18 cellular contexts compared by ENCODE assay signal in the genomic region with DNA sequence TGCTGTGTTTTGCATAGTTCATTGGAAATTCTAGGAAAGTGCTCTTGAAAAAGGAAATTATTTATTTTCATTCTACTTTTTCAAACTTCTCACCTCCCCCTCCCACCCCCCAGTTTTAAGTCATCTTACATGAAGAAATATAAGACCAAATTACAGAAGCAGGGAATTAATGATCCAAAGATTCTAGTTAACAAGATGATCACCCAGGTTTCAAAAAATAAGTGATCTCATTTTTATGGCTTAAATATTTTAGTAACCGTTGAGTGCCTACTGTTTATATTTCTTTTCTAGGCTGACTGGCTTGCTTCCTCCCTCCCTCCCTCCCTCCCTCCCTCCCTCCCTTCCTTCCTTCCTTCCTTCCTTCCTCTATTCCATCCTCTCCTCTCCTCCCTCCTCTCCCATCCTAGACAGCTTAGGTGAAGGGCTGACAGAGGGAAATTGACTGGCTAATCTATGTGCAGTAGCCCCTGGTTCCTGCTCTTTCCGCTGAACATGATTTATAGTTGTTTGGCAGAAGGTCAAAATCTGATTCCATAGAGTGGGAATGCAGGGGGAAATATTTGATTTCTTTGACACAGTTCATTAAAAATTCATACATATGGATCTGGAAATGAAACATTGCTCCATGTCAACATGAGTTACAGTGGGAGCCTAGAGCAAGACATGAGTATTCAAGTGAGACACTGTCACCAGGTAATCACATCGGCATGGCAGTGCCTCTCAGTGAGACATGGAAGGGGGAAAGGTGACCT.
DNase-seq lines count a peak whose midpoint lies in the region; ATAC-seq and FAIRE-seq lines count a peak whose summit lies in the region.
"Had no signal": no experiment of that assay in that cellular context is flagged by ENCODE, and none has a peak within 500 bp of the region (broad histone marks: within the 10 kb centered on the region; RNA-seq: fewer than 3 reads in every experiment).

No MANE protein-coding gene starts in this region.

- ATAC-seq in HG03469 (IDR thresholded peaks at IDR 0.05; ENCODE audit: unreplicated experiment): no peak
- ATAC-seq: naive thymus-derived CD4-positive, alpha-beta T cell had no signal

- CTCF ChIA-PET in CD8-positive, alpha-beta memory T cell (lab: Charles Lee): no interaction called here

- H3K4me3 Mint-ChIP-seq in CD8-positive, alpha-beta memory T cell: no peak overlapping the region
- H3K4me3 Mint-ChIP-seq: memory B cell; naive thymus-derived CD4-positive, alpha-beta T cell had no signal

- no peaks in the 10 kb centered on the region for H3K9me3 ChIP-seq in CD8-positive, alpha-beta memory T cell (ENCODE audit: low read length)
- H3K9me3 ChIP-seq: esophagus squamous epithelium, vagina had no signal

- H3K27me3 ChIP-seq in CD8-positive, alpha-beta memory T cell (ENCODE audit: insufficient read depth, low read length, poor library complexity, severe bottlenecking): no peaks in the 10 kb centered on the region
- H3K27me3 ChIP-seq: esophagus squamous epithelium, vagina had no signal

- peak; percentile 45 for DNase-seq in Caki2 (ENCODE audit: low read depth)
- peak; percentile 23 for DNase-seq in NCI-H1092 (lab: John Stamatoyannopoulos, UW)
- DNase-seq in RCC 7860 (ENCODE audit: low spot score): peak; percentile 61
- DNase-seq in lung microvascular endothelial cell (ENCODE audit: low read depth in 2 of 2): peak; percentile 77 to 83
- DNase-seq in head of caudate nucleus: no peak
- DNase-seq in CD8-positive, alpha-beta memory T cell: no peak
- DNase-seq: activated CD4-positive, alpha-beta T cell treated with anti-CD3 and anti-CD28 coated beads, Interleukin-2, amount 50 U/mL, for 1 hour; activated gamma-delta T cell treated with Interleukin-2 at 50 U/mL for 16 hours; esophagus squamous epithelium; naive thymus-derived CD4-positive, alpha-beta T cell; stimulated activated CD4-positive, alpha-beta T cell treated with anti-CD3 and anti-CD28 coated beads, Interleukin-4, amount 100 ng/mL, for 4 hours had no signal

- in situ Hi-C loops in Caki2 (cut with HindIII; ENCODE audit: low pct_unique_long_range_greater_than_20kb, low sequenced_read_pairs): no loop called here

- H3K27me3 Mint-ChIP-seq in CD8-positive, alpha-beta memory T cell: peaks cover 0 to 12% of the 10 kb centered on the region in 2 donors

- H3K4me1 Mint-ChIP-seq in CD8-positive, alpha-beta memory T cell: no peaks in the 10 kb centered on the region
- H3K4me1 Mint-ChIP-seq: memory B cell; naive thymus-derived CD4-positive, alpha-beta T cell had no signal

- FAIRE-seq in RCC 7860 (lab: Jason Lieb, UNC): no peak
- FAIRE-seq: D721Med, TTC549 had no signal

- H3K36me3 ChIP-seq in CD8-positive, alpha-beta memory T cell (ENCODE audit: insufficient read depth, low read length): no peaks in the 10 kb centered on the region
- H3K36me3 ChIP-seq: esophagus squamous epithelium, vagina had no signal

- H3K36me3 Mint-ChIP-seq in CD8-positive, alpha-beta memory T cell: no peaks in the 10 kb centered on the region
- H3K36me3 Mint-ChIP-seq: memory B cell; naive thymus-derived CD4-positive, alpha-beta T cell had no signal

- POLR2A ChIA-PET in CD8-positive, alpha-beta memory T cell (lab: Charles Lee): no interaction called here

- no peak overlapping the region for H3K27ac ChIP-seq in CD8-positive, alpha-beta memory T cell (ENCODE audit: low read depth, low read length)
- H3K27ac ChIP-seq: esophagus squamous epithelium, parathyroid adenoma, vagina had no signal

- H3K4me3 ChIP-seq in CD8-positive, alpha-beta memory T cell (ENCODE audit: low read length): no peak overlapping the region
- H3K4me3 ChIP-seq: esophagus squamous epithelium, smooth muscle cell, vagina had no signal

- H3K27ac Mint-ChIP-seq in CD8-positive, alpha-beta memory T cell: no peak overlapping the region
- H3K27ac Mint-ChIP-seq: memory B cell; naive thymus-derived CD4-positive, alpha-beta T cell had no signal

- intact Hi-C loops in head of caudate nucleus (cut with DNase I): no loop called here

- no peaks in the 10 kb centered on the region for H3K9me3 Mint-ChIP-seq in CD8-positive, alpha-beta memory T cell
- H3K9me3 Mint-ChIP-seq: memory B cell had no signal

- no peaks in the 10 kb centered on the region for H3K4me1 ChIP-seq in CD8-positive, alpha-beta memory T cell (ENCODE audit: insufficient read depth, low read length)
- H3K4me1 ChIP-seq: parathyroid adenoma, vagina had no signal

Comparison
In these comparisons a context has a peak if more than half of its experiments do, and no peak if none do; other contexts are left out.
1. DNase-seq: peak in Caki2 (single experiment), NCI-H1092 (single experiment), RCC 7860 (single experiment) and lung microvascular endothelial cell (2 of 2); none in head of caudate nucleus (0 of 42) and CD8-positive, alpha-beta memory T cell (0 of 5).